Comparison of ENCODE assay signal across 10 cellular contexts in the genomic region with DNA sequence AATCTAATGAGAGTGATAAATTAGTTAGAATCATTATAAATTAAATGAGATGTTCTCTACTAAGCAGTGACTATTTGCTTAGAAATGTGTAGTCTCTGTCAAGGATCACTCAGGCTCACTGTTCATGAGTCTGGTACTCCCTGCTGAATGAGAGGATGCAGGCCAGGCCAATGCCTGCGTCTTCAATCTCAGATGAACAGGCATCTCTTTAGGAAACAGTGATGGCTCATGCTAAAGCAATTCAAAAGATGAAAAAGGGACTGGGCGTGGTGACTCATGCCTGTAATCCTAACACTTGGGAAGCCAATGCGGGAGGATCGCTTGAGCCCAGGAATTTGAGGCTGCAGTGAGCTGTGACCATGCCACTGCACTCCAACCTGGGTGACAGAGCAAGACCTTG.
A peak's percentile ranks its signal among the peaks of the same experiment; 100 is the strongest.
DNase-seq lines count a peak whose midpoint lies in the region; ATAC-seq, FAIRE-seq and TF ChIP-seq lines count a peak whose summit lies in the region.
"Had no signal": no experiment of that assay in that cellular context is flagged by ENCODE, and none has a peak within 500 bp of the region (broad histone marks: within the 10 kb centered on the region; RNA-seq: fewer than 3 reads in every experiment).

No MANE protein-coding gene starts in this region.

- H3K4me1 ChIP-seq in IMR-90 (ENCODE audit: control insufficient read depth, insufficient read depth, low read length) (peaks cover 2% of the 10 kb centered on the region), mesendoderm (ENCODE audit: control insufficient read depth, low read depth, low read length) (peaks cover 3% of the 10 kb centered on the region)

- no peaks in the 10 kb centered on the region; the same call in 1 of the 2 replicates for H3K9me1 ChIP-seq in IMR-90 (ENCODE audit: insufficient read depth, low read length)

- H3K9me3 ChIP-seq in IMR-90 (ENCODE audit: control insufficient read depth, insufficient read depth, low read length): no peaks in the 10 kb centered on the region

- H3K79me2 ChIP-seq in mesendoderm (ENCODE audit: control insufficient read depth, insufficient read depth, low read length): no peaks in the 10 kb centered on the region

- no peak overlapping the region for H4K91ac ChIP-seq in IMR-90 (ENCODE audit: insufficient read depth, low read depth, low read length)

- H3K9ac ChIP-seq in IMR-90 (ENCODE audit: low read depth, low read length) (no peak overlapping the region), mesendoderm (ENCODE audit: low read length) (no peak overlapping the region)

- H2AK9ac ChIP-seq in IMR-90 (replicated peaks; ENCODE audit: low read depth, low read length, poor library complexity): no peak overlapping the region

- H3K56ac ChIP-seq in IMR-90 (ENCODE audit: extremely low read depth, insufficient read depth, low read length): no peak overlapping the region
- H3K56ac ChIP-seq in mesendoderm (ENCODE audit: low read length): no peak overlapping the region

- H3K4me3 ChIP-seq in IMR-90 (ENCODE audit: insufficient read depth, low read depth, low read length) (no peak overlapping the region), bronchial epithelial cell (ENCODE audit: low read depth, low read length) (no peak overlapping the region), mesendoderm (ENCODE audit: low read length) (no peak overlapping the region)

- intact Hi-C loops in IMR-90 (cut with micrococcal nuclease): loop anchor here (10.0 kb wide), 1 partner anchor 188 kb away; no protein-coding TSS in a partner anchor

- H3K18ac ChIP-seq in IMR-90 (ENCODE audit: low read depth, low read length) (no peak overlapping the region), mesendoderm (ENCODE audit: low read length) (no peak overlapping the region)

- H4K20me1 ChIP-seq in IMR-90 (ENCODE audit: insufficient read depth, low read length): no peaks in the 10 kb centered on the region

- H3K4ac ChIP-seq in IMR-90 (ENCODE audit: low read depth, low read length): no peak overlapping the region
- H3K4ac ChIP-seq in mesendoderm (ENCODE audit: low read depth, low read length): no peak overlapping the region

- CTCF ChIA-PET in IMR-90 (lab: Yijun Ruan, JAX): no interaction called here

- H4K5ac ChIP-seq in IMR-90 (ENCODE audit: low read depth, low read length) (no peak overlapping the region), mesendoderm (ENCODE audit: low read length) (no peak overlapping the region)

- ATAC-seq in IMR-90 (ENCODE audit: low read depth): peak; percentile 98
- ATAC-seq in HG03108 (IDR thresholded peaks at IDR 0.05; ENCODE audit: unreplicated experiment): no peak
- ATAC-seq: activated CD8-positive, alpha-beta T cell treated with anti-CD3 and anti-CD28 coated beads, Interleukin-2, amount 10 ng/mL, durations not matched to agents 7 days and 5 days had no signal

- no peak for TF ChIP-seq POLR2A in IMR-90 (IDR thresholded peaks at IDR 0.05; ENCODE audit: low read depth, low read length)

- H3K27me3 ChIP-seq in IMR-90 (ENCODE audit: control insufficient read depth, insufficient read depth, low read length) (no peaks in the 10 kb centered on the region), bronchial epithelial cell (ENCODE audit: control insufficient read depth, insufficient read depth, low read length) (no peaks in the 10 kb centered on the region), mesendoderm (ENCODE audit: insufficient read depth, low read length, poor library complexity) (no peaks in the 10 kb centered on the region)

- no peak for FAIRE-seq in bronchial epithelial cell (lab: Jason Lieb, UNC)

- dilution Hi-C loops in IMR-90 (cut with HindIII; ENCODE audit: low sequenced_read_pairs, unreplicated experiment): no loop called here

- TF ChIP-seq RAD21 in IMR-90 (IDR thresholded peaks at IDR 0.05; ENCODE audit: low read length): no peak

- H3K79me1 ChIP-seq in IMR-90 (ENCODE audit: low read depth in 1 of 2, low read length in 2 of 2): no peaks in the 10 kb centered on the region
- no peaks in the 10 kb centered on the region for H3K79me1 ChIP-seq in mesendoderm (ENCODE audit: low read length)

- H4K8ac ChIP-seq in IMR-90 (ENCODE audit: low read depth in 2 of 2, low read length in 2 of 2): no peak overlapping the region
- H4K8ac ChIP-seq in mesendoderm (ENCODE audit: low read depth, low read length): no peak overlapping the region

- H2BK15ac ChIP-seq in IMR-90 (ENCODE audit: low read depth, low read length) (no peak overlapping the region), mesendoderm (replicated peaks; ENCODE audit: low read depth) (no peak overlapping the region)

- H3K23ac ChIP-seq in IMR-90 (ENCODE audit: low read depth, low read length) (no peak overlapping the region), mesendoderm (ENCODE audit: low read length) (no peak overlapping the region)

- no peak overlapping the region for H2BK20ac ChIP-seq in IMR-90 (ENCODE audit: low read depth, low read length)

- no peak overlapping the region for H2AK5ac ChIP-seq in IMR-90 (ENCODE audit: low read depth, low read length)
- no peak overlapping the region for H2AK5ac ChIP-seq in mesendoderm (ENCODE audit: low read length)

- WGBS in IMR-90 (ENCODE audit: extremely low coverage in 2 of 2, insufficient read length in 1 of 2), 2 experiments: 0% methylated on average over 1 of the region's 4 CpGs; no CpG with 5 or more reads in 1 of the 2 experiments
- no CpG with 5 or more reads among the region's 4 CpGs for WGBS in mesendoderm (ENCODE audit: extremely low coverage, insufficient coverage, low lambda C conversion rate)

- no peak overlapping the region for H2AFZ ChIP-seq in IMR-90 (replicated peaks; ENCODE audit: low read length, poor library complexity)

- H3K36me3 ChIP-seq in IMR-90 (ENCODE audit: control insufficient read depth, insufficient read depth, low read length) (no peaks in the 10 kb centered on the region), bronchial epithelial cell (ENCODE audit: control insufficient read depth, insufficient read depth, low read length) (no peaks in the 10 kb centered on the region), mesendoderm (ENCODE audit: control insufficient read depth, insufficient read depth, low read length) (no peaks in the 10 kb centered on the region)

- TF ChIP-seq CTCF in IMR-90 (conservative IDR thresholded peaks at IDR 0.05; ENCODE audit: low read depth, low read length) (no peak), bronchial epithelial cell (IDR thresholded peaks at IDR 0.05; ENCODE audit: insufficient read depth, low read length, severe bottlenecking) (no peak)

- DNase-seq in COLO829 (ENCODE audit: low spot score) (peak; percentile 47), IMR-90 (peak; percentile 94), bronchial epithelial cell (ENCODE audit: low read depth) (peak; percentile 93), mesendoderm (peak; percentile 96), NOMO-1 treated with DMSO at 0.1 percent for 48 hours (lab: John Stamatoyannopoulos, UW; ENCODE audit: unreplicated experiment) (no peak), activated gamma-delta T cell treated with Interleukin-2 at 50 U/mL for 16 hours (no peak), SKM-1 treated with dmso at 0.1 percent for 144 hours (lab: John Stamatoyannopoulos, UW; ENCODE audit: unreplicated experiment) (no peak)
- DNase-seq: activated CD8-positive, alpha-beta T cell treated with anti-CD3 and anti-CD28 coated beads, Interleukin-2, amount 10 ng/mL, durations not matched to agents 7 days and 5 days; DND-41 had no signal

- no TSS peak for BruUV-seq in IMR-90 (replicated peaks; lab: Mats Ljungman, UMichigan)

- in situ Hi-C loops in IMR-90 (cut with MboI; ENCODE audit: low sequenced_read_pairs): no loop called here

- H3K4me2 ChIP-seq in IMR-90 (ENCODE audit: low read depth, low read length) (no peak overlapping the region), mesendoderm (ENCODE audit: low read length) (no peak overlapping the region)

- no peak overlapping the region for H3K14ac ChIP-seq in IMR-90 (replicated peaks; ENCODE audit: low read depth, low read length)

- H2BK120ac ChIP-seq in IMR-90 (ENCODE audit: low read depth, low read length): no peak overlapping the region
- H2BK120ac ChIP-seq in mesendoderm (ENCODE audit: low read depth, low read length): no peak overlapping the region

- H3K27ac ChIP-seq in IMR-90 (ENCODE audit: insufficient read depth, low read length): no peak overlapping the region
- H3K27ac ChIP-seq in mesendoderm (ENCODE audit: low read depth, low read length): no peak overlapping the region

- H2BK5ac ChIP-seq in IMR-90 (ENCODE audit: low read depth, low read length, poor library complexity, severe bottlenecking) (no peak overlapping the region), mesendoderm (ENCODE audit: low read length) (no peak overlapping the region)

- POLR2A ChIA-PET in IMR-90 (lab: Charles Lee; ENCODE audit: unreplicated experiment): no interaction called here

TF ChIP-seq in IMR-90, 13 proteins besides CTCF, POLR2A, EP300 and RAD21 (continues in another document):
- TF ChIP-seq SMC3 (IDR thresholded peaks at IDR 0.05; ENCODE audit: low read depth, low read length) (no peak), CEBPB (IDR thresholded peaks at IDR 0.05; ENCODE audit: low read depth, low read length) (peak; percentile 28; the same call in 1 of the 2 replicates), ELK1 (IDR thresholded peaks at IDR 0.05; ENCODE audit: borderline replicate concordance, low read depth, low read length) (no peak), BHLHE40 (IDR thresholded peaks at IDR 0.05; ENCODE audit: low read depth, low read length) (peak; percentile 49; the same call in 1 of the 2 replicates), MAFK (IDR thresholded peaks at IDR 0.05; ENCODE audit: low read depth, low read length) (no peak), FOS (IDR thresholded peaks at IDR 0.05; ENCODE audit: low read depth, low read length) (peak; percentile 89), MAZ (IDR thresholded peaks at IDR 0.05; ENCODE audit: borderline replicate concordance, low read depth, low read length) (no peak), MXI1 (IDR thresholded peaks at IDR 0.05; ENCODE audit: borderline replicate concordance, low read depth, low read length) (no peak)
- TF ChIP-seq, protein P1, sequence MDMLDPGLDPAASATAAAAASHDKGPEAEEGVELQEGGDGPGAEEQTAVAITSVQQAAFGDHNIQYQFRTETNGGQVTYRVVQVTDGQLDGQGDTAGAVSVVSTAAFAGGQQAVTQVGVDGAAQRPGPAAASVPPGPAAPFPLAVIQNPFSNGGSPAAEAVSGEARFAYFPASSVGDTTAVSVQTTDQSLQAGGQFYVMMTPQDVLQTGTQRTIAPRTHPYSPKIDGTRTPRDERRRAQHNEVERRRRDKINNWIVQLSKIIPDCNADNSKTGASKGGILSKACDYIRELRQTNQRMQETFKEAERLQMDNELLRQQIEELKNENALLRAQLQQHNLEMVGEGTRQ (IDR thresholded peaks at IDR 0.05; ENCODE audit: low read depth, low read length): no peak

Comparison
In these comparisons a context has a peak if more than half of its experiments do, and no peak if none do; other contexts are left out.
1. DNase-seq: peak in COLO829 (single experiment), IMR-90 (single experiment), bronchial epithelial cell (single experiment) and mesendoderm (single experiment); none in NOMO-1 treated with DMSO at 0.1 percent for 48 hours (single experiment), activated gamma-delta T cell treated with Interleukin-2 at 50 U/mL for 16 hours (single experiment) and SKM-1 treated with dmso at 0.1 percent for 144 hours (single experiment).